ENCODE assay signal across 21 cellular contexts in genomic region chr3:65752636-65753035, GRCh38.
"Had no signal": no experiment of that assay in that cellular context is flagged by ENCODE, and none has a peak within 500 bp of the region (broad histone marks: within the 10 kb centered on the region; RNA-seq: fewer than 3 reads in every experiment).

No MANE protein-coding gene starts in this region.

- H2AFZ ChIP-seq: hepatocyte had no signal

- H3K4me2 ChIP-seq: hepatocyte had no signal

- H3K27ac ChIP-seq: hepatocyte, neutrophil, pancreas, sigmoid colon, testis, tibial artery had no signal

- H3K27me3 ChIP-seq: dorsolateral prefrontal cortex, hepatocyte, neutrophil, pancreas, sigmoid colon, testis, tibial artery had no signal

- H3K27ac Mint-ChIP-seq: mesothelial cell of epicardium; naive B cell; natural killer cell treated with Interleukin-12 subunit alpha and Interleukin-12 subunit beta and Interleukin-15 and Interleukin-18, amount 100 ng/mL, for 72 hours; stimulated activated effector memory CD8-positive, alpha-beta T cell treated with anti-CD3 and anti-CD28 coated beads, Interleukin-12 subunit alpha, Interleukin-12 subunit beta, amount 100 ng/mL, for 72 hours; type B pancreatic cell had no signal

- H3K9me3 Mint-ChIP-seq: naive B cell; natural killer cell treated with Interleukin-12 subunit alpha and Interleukin-12 subunit beta and Interleukin-15 and Interleukin-18, amount 100 ng/mL, for 72 hours; neural crest cell; type B pancreatic cell had no signal

- H3K4me3 Mint-ChIP-seq: mesothelial cell of epicardium; naive B cell; natural killer cell treated with Interleukin-12 subunit alpha and Interleukin-12 subunit beta and Interleukin-15 and Interleukin-18, amount 100 ng/mL, for 72 hours; neural crest cell; stimulated activated effector memory CD8-positive, alpha-beta T cell treated with anti-CD3 and anti-CD28 coated beads, Interleukin-12 subunit alpha, Interleukin-12 subunit beta, amount 100 ng/mL, for 72 hours; type B pancreatic cell had no signal

- H3K4me1 ChIP-seq: pancreas, sigmoid colon, testis had no signal

- H3K4me1 Mint-ChIP-seq: naive B cell; stimulated activated effector memory CD8-positive, alpha-beta T cell treated with anti-CD3 and anti-CD28 coated beads, Interleukin-12 subunit alpha, Interleukin-12 subunit beta, amount 100 ng/mL, for 72 hours had no signal

- H3K4me3 ChIP-seq: dorsolateral prefrontal cortex, hepatocyte, mucosa of descending colon, pancreas, sigmoid colon, testis, tibial artery had no signal

- H3K36me3 Mint-ChIP-seq: mesothelial cell of epicardium; naive B cell; natural killer cell treated with Interleukin-12 subunit alpha and Interleukin-12 subunit beta and Interleukin-15 and Interleukin-18, amount 100 ng/mL, for 72 hours; stimulated activated effector memory CD8-positive, alpha-beta T cell treated with anti-CD3 and anti-CD28 coated beads, Interleukin-12 subunit alpha, Interleukin-12 subunit beta, amount 100 ng/mL, for 72 hours; type B pancreatic cell had no signal

- H3K36me3 ChIP-seq: neutrophil, pancreas, sigmoid colon, tibial artery had no signal

- H3K9me3 ChIP-seq: mucosa of descending colon, neutrophil, pancreas, sigmoid colon, testis, tibial artery had no signal

- H3K27me3 Mint-ChIP-seq: naive B cell; natural killer cell treated with Interleukin-12 subunit alpha and Interleukin-12 subunit beta and Interleukin-15 and Interleukin-18, amount 100 ng/mL, for 72 hours; type B pancreatic cell had no signal

- DNase-seq: dorsolateral prefrontal cortex; effector CD4-positive, alpha-beta T cell; left colon; mesenchymal stem cell; mucosa of descending colon; naive B cell; pancreas; sigmoid colon; stimulated activated CD4-positive, alpha-beta T cell treated with anti-CD3 and anti-CD28 coated beads, Interleukin-2, amount 100 ng/mL, for 24 hours; stimulated activated CD4-positive, alpha-beta T cell treated with anti-CD3 and anti-CD28 coated beads, Interleukin-4, amount 100 ng/mL, for 24 hours; stimulated activated naive CD8-positive, alpha-beta T cell treated with anti-CD3 and anti-CD28 coated beads, Interleukin-15, Interleukin-2, amounts not matched to agents 100 U/mL and 50 U/mL, for 24 hours; substantia nigra; testis; tibial artery had no signal

- ATAC-seq: left colon; mucosa of descending colon; natural killer cell treated with Interleukin-12 subunit alpha and Interleukin-12 subunit beta and Interleukin-15 and Interleukin-18, amount 100 ng/mL, for 72 hours; pancreas; stimulated activated effector memory CD8-positive, alpha-beta T cell treated with anti-CD3 and anti-CD28 coated beads, Interleukin-12 subunit alpha, Interleukin-12 subunit beta, amount 100 ng/mL, for 72 hours; stimulated activated naive CD8-positive, alpha-beta T cell treated with anti-CD3 and anti-CD28 coated beads, Interleukin-15, Interleukin-2, amounts not matched to agents 100 U/mL and 50 U/mL, for 24 hours had no signal
